In the genomic region with DNA sequence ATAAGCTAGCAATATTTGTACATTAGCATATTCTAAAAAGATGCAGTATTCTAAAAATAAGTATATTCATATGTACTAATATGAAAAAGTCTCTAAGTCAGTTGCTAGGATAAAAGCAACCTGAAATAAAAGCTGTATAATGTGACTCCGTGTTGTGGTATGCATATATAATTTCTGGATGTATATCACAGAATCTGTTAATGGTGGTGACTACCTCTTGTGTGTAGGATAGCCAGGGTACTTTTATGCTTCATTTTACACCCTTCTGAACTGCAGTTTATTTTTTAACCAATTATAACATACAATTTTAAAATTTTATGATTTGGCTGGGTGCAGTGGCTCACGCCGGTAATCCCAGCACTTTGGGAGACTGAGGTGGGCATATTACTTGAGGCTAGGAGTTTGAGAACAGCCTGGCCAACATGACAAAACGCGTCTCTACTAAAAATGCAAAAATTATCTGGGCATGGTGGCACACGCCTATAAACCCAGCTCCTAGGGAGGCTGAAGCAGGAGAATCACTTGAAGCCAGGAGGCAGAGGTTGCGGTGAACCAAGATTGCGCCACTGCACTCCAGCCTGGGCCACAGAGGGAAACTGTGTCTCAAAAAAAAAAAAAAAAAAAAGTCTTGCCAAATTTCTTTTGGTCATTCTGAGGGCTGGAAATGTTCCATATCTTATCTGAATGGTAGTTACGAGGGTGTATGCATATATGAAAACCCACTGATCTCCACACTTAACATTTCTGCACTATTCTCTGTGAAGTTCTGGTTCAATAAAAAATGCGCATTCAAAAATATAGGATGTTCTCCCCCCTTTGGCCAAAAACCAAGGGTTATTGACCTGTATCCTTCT, we compare ENCODE assay signal across 26 cellular contexts. TPM values are rescaled to one million over a fixed set of nuclear protein-coding genes. Genes with fewer than 3 reads are reported as not detected.
"Had no signal": no experiment of that assay in that cellular context is flagged by ENCODE, and none has a peak within 500 bp of the region (broad histone marks: within the 10 kb centered on the region; RNA-seq: fewer than 3 reads in every experiment).

No MANE protein-coding gene starts in this region.

- H3K27me3 Mint-ChIP-seq: activated naive CD4-positive, alpha-beta T cell treated with anti-CD3 and anti-CD28 coated beads, Interleukin-2, amount 50 U/mL, for 24 hours had no signal

- H2AFZ ChIP-seq: neural progenitor cell had no signal

- H3K4me3 Mint-ChIP-seq: activated CD8-positive, alpha-beta T cell treated with anti-CD3 and anti-CD28 coated beads, Interleukin-2, amount 10 ng/mL, durations not matched to agents 7 days and 5 days; activated naive CD4-positive, alpha-beta T cell treated with anti-CD3 and anti-CD28 coated beads, Interleukin-2, amount 50 U/mL, for 24 hours; activated T-helper 1 cell treated with anti-CD3 and anti-CD28 coated beads, Interleukin-12 subunit alpha, Interleukin-12 subunit beta, Interleukin-2, Interleukin-4 antibody, amounts not matched to agents 30 ng/mL and 10 ng/mL and 1 ng/mL, durations not matched to agents 14 hours and 24 hours and 36 hours; dendritic cell treated with granulocyte-macrophage colony-stimulating factor and Interleukin-4, amounts not matched to agents 40 ng/mL and 50 ng/mL, for 4 days; immature natural killer cell; mesothelial cell of epicardium; naive thymus-derived CD8-positive, alpha-beta T cell; neural progenitor cell; T-helper 2 cell treated with Interferon-gamma antibody and Interleukin-4, amounts not matched to agents 5 μg/mL and 100 μg/mL, for 36 hours had no signal

- H3K4me1 ChIP-seq: neural progenitor cell, prostate gland, spleen had no signal

- H3K27me3 ChIP-seq: ascending aorta, brain microvascular endothelial cell, neural progenitor cell, right atrium auricular region, spleen, tibial nerve had no signal

- H3K4me3 ChIP-seq: ascending aorta, neural progenitor cell, prostate gland, right atrium auricular region, spleen, tibial nerve had no signal

- ATAC-seq: activated CD8-positive, alpha-beta T cell treated with anti-CD3 and anti-CD28 coated beads, Interleukin-2, amount 10 ng/mL, durations not matched to agents 7 days and 5 days; left ventricle myocardium superior; naive thymus-derived CD8-positive, alpha-beta T cell; stimulated activated naive CD8-positive, alpha-beta T cell treated with anti-CD3 and anti-CD28 coated beads, Interleukin-15, Interleukin-2, amounts not matched to agents 100 U/mL and 50 U/mL, for 24 hours had no signal

- H3K9me3 Mint-ChIP-seq: activated naive CD4-positive, alpha-beta T cell treated with anti-CD3 and anti-CD28 coated beads, Interleukin-2, amount 50 U/mL, for 24 hours; activated T-helper 1 cell treated with anti-CD3 and anti-CD28 coated beads, Interleukin-12 subunit alpha, Interleukin-12 subunit beta, Interleukin-2, Interleukin-4 antibody, amounts not matched to agents 30 ng/mL and 10 ng/mL and 1 ng/mL, durations not matched to agents 14 hours and 24 hours and 36 hours; dendritic cell treated with granulocyte-macrophage colony-stimulating factor and Interleukin-4, amounts not matched to agents 40 ng/mL and 50 ng/mL, for 4 days; immature natural killer cell; mesothelial cell of epicardium; naive thymus-derived CD8-positive, alpha-beta T cell; neural progenitor cell; T-helper 2 cell treated with Interferon-gamma antibody and Interleukin-4, amounts not matched to agents 5 μg/mL and 100 μg/mL, for 36 hours had no signal

- H3K36me3 ChIP-seq: ascending aorta, brain microvascular endothelial cell, neural progenitor cell, prostate gland, right atrium auricular region, spleen, tibial nerve, WERI-Rb-1 had no signal

- DNase-seq: activated CD4-positive, alpha-beta T cell treated with anti-CD3 and anti-CD28 coated beads, Interleukin-2, amount 50 U/mL, for 1 hour; activated CD4-positive, CD25-positive, alpha-beta regulatory T cell treated with anti-CD3 and anti-CD28 coated beads, Interleukin-2, amount 50 U/mL, for 72 hours; activated CD8-positive, alpha-beta T cell treated with anti-CD3 and anti-CD28 coated beads, Interleukin-2, amount 10 ng/mL, durations not matched to agents 7 days and 5 days; activated gamma-delta T cell; brain microvascular endothelial cell; caudate nucleus; effector CD4-positive, alpha-beta T cell; foreskin melanocyte; immature natural killer cell; left ventricle myocardium superior; mammary epithelial cell; naive thymus-derived CD8-positive, alpha-beta T cell; spleen; stimulated activated CD4-positive, alpha-beta T cell treated with anti-CD3 and anti-CD28 coated beads, Interleukin-4, amount 100 ng/mL, for 1 hour; stimulated activated naive CD8-positive, alpha-beta T cell treated with anti-CD3 and anti-CD28 coated beads, Interleukin-15, Interleukin-2, amounts not matched to agents 100 U/mL and 50 U/mL, for 24 hours had no signal

- H3K9me3 ChIP-seq: ascending aorta, prostate gland, right atrium auricular region, spleen, tibial nerve had no signal

- H3K4me1 Mint-ChIP-seq: activated naive CD4-positive, alpha-beta T cell treated with anti-CD3 and anti-CD28 coated beads, Interleukin-2, amount 50 U/mL, for 24 hours; immature natural killer cell; naive thymus-derived CD8-positive, alpha-beta T cell had no signal

- H3K27ac Mint-ChIP-seq: activated CD8-positive, alpha-beta T cell treated with anti-CD3 and anti-CD28 coated beads, Interleukin-2, amount 10 ng/mL, durations not matched to agents 7 days and 5 days; activated naive CD4-positive, alpha-beta T cell treated with anti-CD3 and anti-CD28 coated beads, Interleukin-2, amount 50 U/mL, for 24 hours; activated T-helper 1 cell treated with anti-CD3 and anti-CD28 coated beads, Interleukin-12 subunit alpha, Interleukin-12 subunit beta, Interleukin-2, Interleukin-4 antibody, amounts not matched to agents 30 ng/mL and 10 ng/mL and 1 ng/mL, durations not matched to agents 14 hours and 24 hours and 36 hours; dendritic cell treated with granulocyte-macrophage colony-stimulating factor and Interleukin-4, amounts not matched to agents 40 ng/mL and 50 ng/mL, for 4 days; immature natural killer cell; mesothelial cell of epicardium; naive thymus-derived CD8-positive, alpha-beta T cell; neural progenitor cell; T-helper 2 cell treated with Interferon-gamma antibody and Interleukin-4, amounts not matched to agents 5 μg/mL and 100 μg/mL, for 36 hours had no signal

- H3K4me2 ChIP-seq: neural progenitor cell had no signal

- H3K36me3 Mint-ChIP-seq: activated naive CD4-positive, alpha-beta T cell treated with anti-CD3 and anti-CD28 coated beads, Interleukin-2, amount 50 U/mL, for 24 hours; immature natural killer cell; mesothelial cell of epicardium; naive thymus-derived CD8-positive, alpha-beta T cell; neural progenitor cell had no signal

- H3K27ac ChIP-seq: ascending aorta, brain microvascular endothelial cell, neural progenitor cell, right atrium auricular region, spleen, tibial nerve, WERI-Rb-1 had no signal

RNA-seq across cellular contexts. Expression of gene NIPAL4, which starts 13.7 kb away (rescaled TPM):
- total RNA-seq: activated CD8-positive, alpha-beta T cell treated with anti-CD3 and anti-CD28 coated beads, Interleukin-2, amount 10 ng/mL, durations not matched to agents 7 days and 5 days; ascending aorta; left ventricle myocardium superior had no signal
- polyA plus RNA-seq: immature natural killer cell; naive thymus-derived CD8-positive, alpha-beta T cell had no signal
